Comparison of ENCODE assay signal across 28 cellular contexts in genomic region chr2:73370348-73370747, GRCh38.
"Had no signal": no experiment of that assay in that cellular context is flagged by ENCODE, and none has a peak within 500 bp of the region (broad histone marks: within the 10 kb centered on the region; RNA-seq: fewer than 3 reads in every experiment).

No MANE protein-coding gene starts in this region.

- H3K4me1 ChIP-seq: stomach, suprapubic skin, testis, thyroid gland, tibial artery, tibial nerve, transverse colon, upper lobe of left lung, upper lobe of right lung, uterus, vagina had no signal

- H3K27ac Mint-ChIP-seq: stimulated activated effector memory CD8-positive, alpha-beta T cell treated with anti-CD3 and anti-CD28 coated beads, Interleukin-12 subunit alpha, Interleukin-12 subunit beta, amount 100 ng/mL, for 72 hours; stimulated activated memory B cell treated with anti-CD40 and anti-IgM and Interleukin-4, amounts not matched to agents 10 μg/mL and 1 μg/mL and 100 μg/mL, for 72 hours; stimulated activated naive B cell treated with anti-CD40 and anti-IgM and Interleukin-4, amounts not matched to agents 10 μg/mL and 1 μg/mL and 100 μg/mL, for 72 hours; stimulated activated naive CD8-positive, alpha-beta T cell treated with anti-CD3 and anti-CD28 coated beads, Interleukin-15, amount 100 ng/mL, for 72 hours; stimulated activated naive CD8-positive, alpha-beta T cell treated with anti-CD3 and anti-CD28 coated beads, Interleukin-15, Interleukin-2, amounts not matched to agents 100 ng/mL and 50 ng/mL, for 24 hours; type B pancreatic cell had no signal

- H3K27me3 ChIP-seq: testis, thyroid gland, tibial nerve, upper lobe of left lung, upper lobe of right lung, uterus had no signal

- DNase-seq: stimulated activated CD4-positive, alpha-beta T cell treated with anti-CD3 and anti-CD28 coated beads, Interleukin-2, amount 100 ng/mL, for 48 hours; stimulated activated CD4-positive, alpha-beta T cell treated with anti-CD3 and anti-CD28 coated beads, Interleukin-4, amount 100 ng/mL, for 1 hour; stimulated activated CD4-positive, alpha-beta T cell treated with anti-CD3 and anti-CD28 coated beads, Interleukin-4, amount 100 ng/mL, for 24 hours; stimulated activated CD4-positive, alpha-beta T cell treated with anti-CD3 and anti-CD28 coated beads, Interleukin-4, amount 100 ng/mL, for 4 hours; stimulated activated CD8-positive, alpha-beta memory T cell treated with anti-CD3 and anti-CD28 coated beads, Interleukin-4, amount 100 ng/mL, for 48 hours; stimulated activated naive B cell treated with anti-CD40 and anti-IgM and Interleukin-4, amounts not matched to agents 10 μg/mL and 1 μg/mL and 100 μg/mL, for 72 hours; stimulated activated naive CD4-positive, alpha-beta T cell; stimulated activated naive CD4-positive, alpha-beta T cell treated with Interleukin-2 at 50 U/mL for 16 hours; stimulated activated naive CD8-positive, alpha-beta T cell treated with anti-CD3 and anti-CD28 coated beads, Interleukin-15, amount 100 ng/mL, for 72 hours; stimulated activated naive CD8-positive, alpha-beta T cell treated with anti-CD3 and anti-CD28 coated beads, Interleukin-15, Interleukin-2, amounts not matched to agents 100 U/mL and 50 U/mL, for 24 hours; stomach; substantia nigra; testis; thyroid gland; tibial artery; transverse colon; trophoblast cell; upper lobe of left lung; upper lobe of right lung; uterus had no signal

- H3K4me3 Mint-ChIP-seq: stimulated activated effector memory CD8-positive, alpha-beta T cell treated with anti-CD3 and anti-CD28 coated beads, Interleukin-12 subunit alpha, Interleukin-12 subunit beta, amount 100 ng/mL, for 72 hours; stimulated activated memory B cell treated with anti-CD40 and anti-IgM and Interleukin-4, amounts not matched to agents 10 μg/mL and 1 μg/mL and 100 μg/mL, for 72 hours; stimulated activated naive B cell treated with anti-CD40 and anti-IgM and Interleukin-4, amounts not matched to agents 10 μg/mL and 1 μg/mL and 100 μg/mL, for 72 hours; stimulated activated naive CD8-positive, alpha-beta T cell treated with anti-CD3 and anti-CD28 coated beads, Interleukin-15, amount 100 ng/mL, for 72 hours; stimulated activated naive CD8-positive, alpha-beta T cell treated with anti-CD3 and anti-CD28 coated beads, Interleukin-15, Interleukin-2, amounts not matched to agents 100 ng/mL and 50 ng/mL, for 24 hours; type B pancreatic cell had no signal

- ATAC-seq: stimulated activated effector memory CD8-positive, alpha-beta T cell treated with anti-CD3 and anti-CD28 coated beads, Interleukin-12 subunit alpha, Interleukin-12 subunit beta, amount 100 ng/mL, for 72 hours; stimulated activated memory B cell treated with anti-CD40 and anti-IgM and Interleukin-4, amounts not matched to agents 10 μg/mL and 1 μg/mL and 100 μg/mL, for 72 hours; stimulated activated naive B cell treated with anti-CD40 and anti-IgM and Interleukin-4, amounts not matched to agents 10 μg/mL and 1 μg/mL and 100 μg/mL, for 72 hours; stimulated activated naive CD8-positive, alpha-beta T cell treated with anti-CD3 and anti-CD28 coated beads, Interleukin-15, amount 100 ng/mL, for 72 hours; stimulated activated naive CD8-positive, alpha-beta T cell treated with anti-CD3 and anti-CD28 coated beads, Interleukin-15, Interleukin-2, amounts not matched to agents 100 U/mL and 50 U/mL, for 24 hours; upper lobe of right lung had no signal

- H3K4me1 Mint-ChIP-seq: stimulated activated effector memory CD8-positive, alpha-beta T cell treated with anti-CD3 and anti-CD28 coated beads, Interleukin-12 subunit alpha, Interleukin-12 subunit beta, amount 100 ng/mL, for 72 hours; stimulated activated memory B cell treated with anti-CD40 and anti-IgM and Interleukin-4, amounts not matched to agents 10 μg/mL and 1 μg/mL and 100 μg/mL, for 72 hours; stimulated activated naive B cell treated with anti-CD40 and anti-IgM and Interleukin-4, amounts not matched to agents 10 μg/mL and 1 μg/mL and 100 μg/mL, for 72 hours; stimulated activated naive CD8-positive, alpha-beta T cell treated with anti-CD3 and anti-CD28 coated beads, Interleukin-15, amount 100 ng/mL, for 72 hours had no signal

- H3K4me3 ChIP-seq: stomach, suprapubic skin, testis, thoracic aorta, thyroid gland, tibial artery, tibial nerve, transverse colon, upper lobe of left lung, upper lobe of right lung, uterus, vagina had no signal

- H3K27ac ChIP-seq: stomach, suprapubic skin, testis, thoracic aorta, thyroid gland, tibial artery, tibial nerve, transverse colon, upper lobe of left lung, upper lobe of right lung, uterus, vagina had no signal

- H3K9me3 ChIP-seq: suprapubic skin, testis, thoracic aorta, thyroid gland, tibial artery, tibial nerve, transverse colon, upper lobe of left lung, uterus, vagina had no signal

- H3K9me3 Mint-ChIP-seq: stimulated activated effector memory CD8-positive, alpha-beta T cell treated with anti-CD3 and anti-CD28 coated beads, Interleukin-12 subunit alpha, Interleukin-12 subunit beta, amount 100 ng/mL, for 72 hours; stimulated activated naive CD8-positive, alpha-beta T cell treated with anti-CD3 and anti-CD28 coated beads, Interleukin-15, amount 100 ng/mL, for 72 hours; stimulated activated naive CD8-positive, alpha-beta T cell treated with anti-CD3 and anti-CD28 coated beads, Interleukin-15, Interleukin-2, amounts not matched to agents 100 ng/mL and 50 ng/mL, for 24 hours; type B pancreatic cell had no signal

- H3K36me3 Mint-ChIP-seq: stimulated activated effector memory CD8-positive, alpha-beta T cell treated with anti-CD3 and anti-CD28 coated beads, Interleukin-12 subunit alpha, Interleukin-12 subunit beta, amount 100 ng/mL, for 72 hours; stimulated activated memory B cell treated with anti-CD40 and anti-IgM and Interleukin-4, amounts not matched to agents 10 μg/mL and 1 μg/mL and 100 μg/mL, for 72 hours; stimulated activated naive B cell treated with anti-CD40 and anti-IgM and Interleukin-4, amounts not matched to agents 10 μg/mL and 1 μg/mL and 100 μg/mL, for 72 hours; type B pancreatic cell had no signal

- H3K36me3 ChIP-seq: stomach, suprapubic skin, thoracic aorta, thyroid gland, tibial artery, tibial nerve, transverse colon, upper lobe of left lung, upper lobe of right lung, uterus, vagina had no signal
